8 cellular contexts compared by ENCODE assay signal in the genomic region with DNA sequence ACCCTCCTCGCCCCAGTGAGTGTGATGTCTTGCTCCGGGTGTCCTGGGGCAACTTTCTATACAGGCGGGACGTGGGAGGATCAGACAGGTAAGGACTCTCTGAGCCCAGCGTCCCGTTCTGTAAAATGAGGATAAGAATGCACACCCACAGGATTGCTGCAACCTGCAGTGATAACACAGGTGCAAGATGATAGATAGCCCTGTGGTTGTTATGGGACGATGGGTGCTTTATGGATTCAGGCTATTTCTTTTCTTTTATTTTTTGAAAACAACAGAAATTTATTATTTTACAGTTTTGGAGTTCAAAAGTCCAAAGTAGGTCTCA. TPM values are rescaled to one million over a fixed set of nuclear protein-coding genes. Genes with fewer than 3 reads are reported as not detected.
DNase-seq lines count a peak whose midpoint lies in the region; ATAC-seq and TF ChIP-seq lines count a peak whose summit lies in the region.

No MANE protein-coding gene starts in this region.

- H3K27ac ChIP-seq in heart left ventricle (peak overlapping the region in 4 of 12 donors; percentile 13 to 55 (median 39)), right lobe of liver (no peak overlapping the region), vagina (no peak overlapping the region)

- ATAC-seq in heart left ventricle (no peak), Right ventricle myocardium inferior (no peak), right lobe of liver (peak in 3 of 4 donors; percentile 44 to 53 (median 44)), HG03280 (IDR thresholded peaks at IDR 0.05; ENCODE audit: unreplicated experiment) (no peak)

- H3K36me3 ChIP-seq in heart left ventricle (no peaks in the 10 kb centered on the region), right lobe of liver (no peaks in the 10 kb centered on the region), vagina (no peaks in the 10 kb centered on the region)

- TF ChIP-seq CTCF in heart left ventricle (IDR thresholded peaks at IDR 0.05): no peak
- no peak for TF ChIP-seq CTCF in right lobe of liver (IDR thresholded peaks at IDR 0.05)
- no peak for TF ChIP-seq CTCF in vagina (IDR thresholded peaks at IDR 0.05)

- peaks cover 23% of the 10 kb centered on the region for H3K27me3 Mint-ChIP-seq in activated naive CD8-positive, alpha-beta T cell treated with anti-CD3 and anti-CD28 coated beads for 36 hours

- 7 to 27% (median 16%) methylated on average over 7 of the region's 7 CpGs for WGBS in heart left ventricle, 4 donors
- WGBS in right lobe of liver (ENCODE audit: insufficient coverage, low coverage, low lambda C conversion rate, missing lambda C conversion rate): 8% methylated on average over 7 of the region's 7 CpGs

- H3K9me3 Mint-ChIP-seq in activated naive CD8-positive, alpha-beta T cell treated with anti-CD3 and anti-CD28 coated beads for 36 hours: no peaks in the 10 kb centered on the region

- H3K27me3 ChIP-seq in heart left ventricle: peaks cover 0 to 18% (median 0%) of the 10 kb centered on the region in 9 donors
- H3K27me3 ChIP-seq in right lobe of liver: no peaks in the 10 kb centered on the region
- no peaks in the 10 kb centered on the region for H3K27me3 ChIP-seq in vagina

- no peak for DNase-seq in heart left ventricle
- DNase-seq in Right ventricle myocardium inferior (ENCODE audit: missing footprints): no peak
- no peak for DNase-seq in activated naive CD8-positive, alpha-beta T cell treated with anti-CD3 and anti-CD28 coated beads for 36 hours
- no peak for DNase-seq in right lobe of liver
- DNase-seq in vagina (ENCODE audit: extremely low spot score in 2 of 2): no peak
- no peak for DNase-seq in NCI-H2227 (lab: John Stamatoyannopoulos, UW; ENCODE audit: unreplicated experiment)
- DNase-seq in H4 (ENCODE audit: low spot score): no peak

- TF ChIP-seq POLR2A in heart left ventricle (IDR thresholded peaks at IDR 0.05) (no peak), right lobe of liver (IDR thresholded peaks at IDR 0.05) (no peak), vagina (IDR thresholded peaks at IDR 0.05) (no peak)

- H3K4me1 ChIP-seq in heart left ventricle (peaks cover 0 to 3% (median 0%) of the 10 kb centered on the region in 12 donors), right lobe of liver (no peaks in the 10 kb centered on the region), vagina (no peaks in the 10 kb centered on the region)

- H3K36me3 Mint-ChIP-seq in activated naive CD8-positive, alpha-beta T cell treated with anti-CD3 and anti-CD28 coated beads for 36 hours: peaks cover 1% of the 10 kb centered on the region

- intact Hi-C loops in heart left ventricle (cut with DNase I) (no loop called here), Right ventricle myocardium inferior (cut with DNase I) (no loop called here), right lobe of liver (cut with DNase I) (no loop called here), vagina (cut with DNase I) (no loop called here)

- H3K4me3 ChIP-seq in heart left ventricle (peak overlapping the region in 11 of 12 donors; percentile 16 to 64 (median 53)), right lobe of liver (peak overlapping the region; percentile 31 to 58 (median 35)), vagina (peak overlapping the region; percentile 41 to 43)

- peaks cover 6% of the 10 kb centered on the region for H3K4me1 Mint-ChIP-seq in activated naive CD8-positive, alpha-beta T cell treated with anti-CD3 and anti-CD28 coated beads for 36 hours

- peak overlapping the region; percentile 85 for H3K4me3 Mint-ChIP-seq in activated naive CD8-positive, alpha-beta T cell treated with anti-CD3 and anti-CD28 coated beads for 36 hours

- H3K9me3 ChIP-seq in heart left ventricle: no peaks in the 10 kb centered on the region
- no peaks in the 10 kb centered on the region for H3K9me3 ChIP-seq in right lobe of liver
- no peaks in the 10 kb centered on the region for H3K9me3 ChIP-seq in vagina

- H3K27ac Mint-ChIP-seq in activated naive CD8-positive, alpha-beta T cell treated with anti-CD3 and anti-CD28 coated beads for 36 hours: no peak overlapping the region

RNA-seq across cellular contexts. Expression of gene BEX3, which starts 28.6 kb away (rescaled TPM):
- total RNA-seq in heart left ventricle: 100 to 1,000 TPM; 109 to 153 (median 122) TPM
- 10 to 100 TPM; 74.4 to 85.3 TPM for polyA plus RNA-seq in heart left ventricle
- total RNA-seq in Right ventricle myocardium inferior: 158 TPM
- 10 to 100 TPM; 31.4 to 31.7 TPM for total RNA-seq in activated naive CD8-positive, alpha-beta T cell treated with anti-CD3 and anti-CD28 coated beads for 36 hours
- 10 to 100 TPM; 19.9 to 40.1 (median 35.6) TPM for total RNA-seq in right lobe of liver
- total RNA-seq in vagina: 77.8 TPM
- 426 and 477 TPM in 2 replicates for total RNA-seq in H4 (2014; rRNA removed; shearing (Covaris generic))

RNA-seq across cellular contexts. Expression of gene TCEAL9, which starts 48.7 kb away (rescaled TPM):
- total RNA-seq in heart left ventricle: 10 to 100 TPM; 15.7 to 60.3 (median 27.1) TPM
- polyA plus RNA-seq in heart left ventricle: 10 to 100 TPM; 56.5 to 59.7 TPM
- total RNA-seq in Right ventricle myocardium inferior: 23.4 TPM
- 10 to 100 TPM in 1 of 2 experiments, 1 to 10 TPM in 1; 9.6 to 10.4 TPM for total RNA-seq in activated naive CD8-positive, alpha-beta T cell treated with anti-CD3 and anti-CD28 coated beads for 36 hours
- 10 to 100 TPM in 3 of 6 experiments, 1 to 10 TPM in 3; 2.5 to 14.3 (median 9.1) TPM for total RNA-seq in right lobe of liver
- 52.8 TPM for total RNA-seq in vagina
- total RNA-seq in H4 (2014; rRNA removed; shearing (Covaris generic)): 116 and 141 TPM in 2 replicates

Comparison
In these comparisons a context has a peak if more than half of its experiments do, and no peak if none do; other contexts are left out.
1. ATAC-seq: peak in right lobe of liver (3 of 4); none in heart left ventricle (0 of 4), Right ventricle myocardium inferior (single experiment) and HG03280 (single experiment).
2. Peak in every context shown above with its lines, with median percentiles within 50 percentile points of each other: H3K4me3 ChIP-seq.